Comparison of ENCODE assay signal across 8 cellular contexts in the genomic region with DNA sequence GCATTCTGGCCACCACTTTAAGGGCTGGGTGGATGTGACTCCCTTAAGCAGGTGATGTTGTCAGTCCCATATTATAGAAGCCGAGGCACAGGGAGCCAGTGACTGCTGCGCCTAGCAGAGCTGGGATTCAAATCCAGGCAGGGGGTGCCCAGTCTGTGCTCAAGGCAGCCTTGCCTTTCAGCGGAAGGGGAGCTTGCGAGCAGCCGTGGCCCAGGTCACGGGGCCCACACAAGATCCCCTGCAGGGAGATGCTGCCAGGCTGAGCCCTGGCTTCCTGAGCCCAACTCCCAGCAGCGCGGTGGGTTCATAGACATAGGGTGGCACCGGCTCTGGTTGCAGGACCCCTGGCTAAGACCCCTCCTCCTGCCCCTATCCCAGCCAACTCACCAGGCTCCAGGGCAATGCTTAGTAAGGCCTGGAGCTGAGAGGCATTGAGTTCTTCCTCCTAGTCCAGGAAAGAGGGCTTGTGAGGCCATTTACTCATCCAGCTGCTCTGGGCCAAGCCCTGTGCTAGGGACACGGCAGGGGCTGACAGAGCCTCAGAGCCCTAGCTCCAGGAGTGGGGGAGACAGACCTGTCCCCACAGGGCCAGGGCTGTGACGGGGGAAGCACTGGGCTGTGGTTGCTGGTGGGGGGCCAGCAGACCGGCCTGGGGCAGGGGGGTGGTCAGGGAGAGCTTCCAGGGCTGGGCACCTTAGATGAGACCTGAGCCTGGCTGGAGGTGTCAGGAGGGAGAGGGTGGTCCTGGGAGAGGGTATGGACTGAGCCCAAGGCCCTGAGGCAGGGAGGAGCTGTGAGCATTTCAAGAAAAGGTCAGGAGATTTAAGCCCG. TPM values are rescaled to one million over a fixed set of nuclear protein-coding genes. Genes with fewer than 3 reads are reported as not detected.
DNase-seq lines count a peak whose midpoint lies in the region; ATAC-seq, FAIRE-seq and TF ChIP-seq lines count a peak whose summit lies in the region.

No MANE protein-coding gene starts in this region.

- 46 to 63% methylated on average over 2 to 13 of the region's 13 CpGs for WGBS in body of pancreas, 2 donors
- 37 to 56% methylated on average over 13 of the region's 13 CpGs for WGBS in lower leg skin, 2 donors

- peaks cover 7% of the 10 kb centered on the region for H3K36me3 Mint-ChIP-seq in type B pancreatic cell

- TF ChIP-seq CTCF in PC-3 (conservative IDR thresholded peaks at IDR 0.05; ENCODE audit: low read depth, low read length), result no peak
- no peak for TF ChIP-seq CTCF in body of pancreas (IDR thresholded peaks at IDR 0.05)
- no peak for TF ChIP-seq CTCF in lower leg skin (IDR thresholded peaks at IDR 0.05)
- no peak for TF ChIP-seq CTCF in type B pancreatic cell (conservative IDR thresholded peaks at IDR 0.05)

- no peak overlapping the region for H3K4me2 ChIP-seq in PC-3 (ENCODE audit: low read length)

- H3K9ac ChIP-seq in PC-3 (ENCODE audit: low read length), result no peak overlapping the region

- H3K9me3 ChIP-seq in PC-3 (ENCODE audit: low read length) (no peaks in the 10 kb centered on the region), body of pancreas (no peaks in the 10 kb centered on the region)

- ATAC-seq in PC-3 (peak; percentile 37), body of pancreas (no peak)

- peak overlapping the region; percentile 88 for H3K27ac Mint-ChIP-seq in type B pancreatic cell

- no peak overlapping the region for H3K4me3 ChIP-seq in PC-3 (ENCODE audit: low read length)
- no peak overlapping the region for H3K4me3 ChIP-seq in body of pancreas
- no peak overlapping the region for H3K4me3 ChIP-seq in lower leg skin (ENCODE audit: low read depth, poor library complexity, severe bottlenecking)

- intact Hi-C loops in PC-3 (cut with micrococcal nuclease) (loop anchor here (5.0 kb wide), 2 partner anchors 63 to 103 kb away; no protein-coding TSS in a partner anchor), body of pancreas (cut with DNase I) (no loop called here), lower leg skin (cut with DNase I; ENCODE audit: low total_unique reads) (no loop called here)

- no peaks in the 10 kb centered on the region for H3K79me2 ChIP-seq in PC-3 (ENCODE audit: low read length)

- H3K27me3 Mint-ChIP-seq in type B pancreatic cell, result peaks cover 10% of the 10 kb centered on the region

- CTCF ChIA-PET in PC-3 (lab: Charles Lee), result no interaction called here

- POLR2A ChIA-PET in PC-3 (lab: Charles Lee; ENCODE audit: unreplicated experiment), result interaction anchor here (0.7 to 0.9 kb wide), 2 partner anchors 51 to 196 kb away, joined by 3 to 6 read pairs; partner anchors contain the start of genes MRPS12 and SARS2

- TF ChIP-seq POLR2A in body of pancreas (IDR thresholded peaks at IDR 0.05) (no peak), lower leg skin (IDR thresholded peaks at IDR 0.05) (no peak)

- H2AFZ ChIP-seq in PC-3 (ENCODE audit: low read length), result no peak overlapping the region

- H3K4me1 ChIP-seq in PC-3 (ENCODE audit: insufficient read depth, low read length), result peaks cover 16% of the 10 kb centered on the region
- H3K4me1 ChIP-seq in body of pancreas, result peaks cover 63% of the 10 kb centered on the region

- H3K36me3 ChIP-seq in PC-3 (ENCODE audit: low read depth, low read length), result peaks cover 19% of the 10 kb centered on the region
- peaks cover 0 to 3% of the 10 kb centered on the region in 2 donors for H3K36me3 ChIP-seq in body of pancreas (replicated peaks in 1 of 2; ENCODE audit: insufficient read depth in 1 of 2, low read depth in 2 of 2)

- H3K27me3 ChIP-seq in PC-3 (ENCODE audit: low read length), result no peaks in the 10 kb centered on the region
- H3K27me3 ChIP-seq in body of pancreas, result no peaks in the 10 kb centered on the region

- DNase-seq in NOMO-1 (lab: John Stamatoyannopoulos, UW; ENCODE audit: unreplicated experiment in 2 of 2) (peak; percentile 43 to 59), NOMO-1 treated with dmso at 0.1 percent for 144 hours (lab: John Stamatoyannopoulos, UW; ENCODE audit: unreplicated experiment) (no peak), PC-3 (peak; percentile 35), body of pancreas (peak in 1 of 4 donors; percentile 35), lower leg skin (ENCODE audit: low spot score in 2 of 2) (peak; percentile 26 to 86), type B pancreatic cell (ENCODE audit: extremely low spot score, unreplicated experiment) (no peak), medulla oblongata (ENCODE audit: extremely low spot score) (no peak), frontal cortex (ENCODE audit: low spot score in 2 of 2) (no peak)

- peaks cover 6% of the 10 kb centered on the region for H3F3A ChIP-seq in PC-3 (ENCODE audit: low read length, unreplicated experiment)

- no peaks in the 10 kb centered on the region for H3K9me3 Mint-ChIP-seq in type B pancreatic cell

- H3K9me2 ChIP-seq in PC-3 (replicated peaks; ENCODE audit: low read length), result no peaks in the 10 kb centered on the region

- no TSS peak for BruUV-seq in PC-3 (replicated peaks; lab: Mats Ljungman, UMichigan)

- peak overlapping the region; percentile 78 for H3K4me3 Mint-ChIP-seq in type B pancreatic cell

- H3K27ac ChIP-seq in PC-3 (ENCODE audit: low read length) (peak overlapping the region; percentile 62), body of pancreas (peak overlapping the region; percentile 46 to 92 (median 90))

- FAIRE-seq in frontal cortex (lab: Jason Lieb, UNC), result no peak

- no peaks in the 10 kb centered on the region for H4K20me1 ChIP-seq in PC-3 (ENCODE audit: low read length)

- H3K4me1 Mint-ChIP-seq in type B pancreatic cell (ENCODE audit: unreplicated experiment), result peaks cover 8% of the 10 kb centered on the region

RNA-seq across cellular contexts. Expression of gene CAPN12, which starts 9.6 kb away (rescaled TPM):
- 3.8 and 5.5 TPM in 2 replicates for total RNA-seq in PC-3 (2014; rRNA removed)
- 10 to 100 TPM in 1 of 2 donors, 1 to 10 TPM in 1; 9.9 to 11.4 TPM for total RNA-seq in body of pancreas
- total RNA-seq in lower leg skin, result 10 to 100 TPM in 3 of 4 donors, 1 to 10 TPM in 1; 7.6 to 20.0 (median 12.9) TPM
- total RNA-seq in type B pancreatic cell (ENCODE audit: low replicate concordance), result 3.0 and 4.5 TPM in 2 replicates
- total RNA-seq in frontal cortex, result under 0.01 TPM

RNA-seq across cellular contexts. Expression of gene LGALS7, which starts 38.7 kb away (rescaled TPM):
- total RNA-seq in PC-3 (2014; rRNA removed), result not detected in 2 replicates
- not detected for total RNA-seq in body of pancreas
- total RNA-seq in lower leg skin, result 1,000 to 10,000 TPM in 1 of 4 donors, 100 to 1,000 TPM in 2, 10 to 100 TPM in 1; 36.0 to 1,062 (median 348) TPM
- 1.8 and 1.9 TPM in 2 replicates for total RNA-seq in type B pancreatic cell (ENCODE audit: low replicate concordance)
- not detected for total RNA-seq in frontal cortex

RNA-seq across cellular contexts. Expression of gene LGALS7B, which starts 54.4 kb away (rescaled TPM):
- total RNA-seq in PC-3 (2014; rRNA removed) (not detected in 2 replicates), body of pancreas (not detected), lower leg skin (1,000 to 10,000 TPM; 3,936 to 6,716 (median 4,891) TPM), type B pancreatic cell (ENCODE audit: low replicate concordance) (not detected in 2 replicates), frontal cortex (not detected)

Comparison
In these comparisons a context has a peak if more than half of its experiments do, and no peak if none do; other contexts are left out.
1. DNase-seq: peak in NOMO-1 (2 of 2), PC-3 (single experiment) and lower leg skin (2 of 2); none in NOMO-1 treated with dmso at 0.1 percent for 144 hours (single experiment), type B pancreatic cell (single experiment), medulla oblongata (single experiment) and frontal cortex (0 of 2).
2. RNA of gene LGALS7, which starts 38.7 kb away (total RNA-seq): 36.0 to 1,062 TPM in lower leg skin; 1.8 to 1.9 TPM in type B pancreatic cell, not detected in PC-3, not detected in body of pancreas and not detected in frontal cortex (single experiment); every median in the first group is over 10 times any median in the second.
3. RNA of gene LGALS7B, which starts 54.4 kb away (total RNA-seq): 3,936 to 6,716 TPM in lower leg skin; not detected in PC-3, not detected in body of pancreas, not detected in type B pancreatic cell and not detected in frontal cortex (single experiment); every median in the first group is over 1,000 times any median in the second.